8 cellular contexts compared by ENCODE assay signal in the genomic region with DNA sequence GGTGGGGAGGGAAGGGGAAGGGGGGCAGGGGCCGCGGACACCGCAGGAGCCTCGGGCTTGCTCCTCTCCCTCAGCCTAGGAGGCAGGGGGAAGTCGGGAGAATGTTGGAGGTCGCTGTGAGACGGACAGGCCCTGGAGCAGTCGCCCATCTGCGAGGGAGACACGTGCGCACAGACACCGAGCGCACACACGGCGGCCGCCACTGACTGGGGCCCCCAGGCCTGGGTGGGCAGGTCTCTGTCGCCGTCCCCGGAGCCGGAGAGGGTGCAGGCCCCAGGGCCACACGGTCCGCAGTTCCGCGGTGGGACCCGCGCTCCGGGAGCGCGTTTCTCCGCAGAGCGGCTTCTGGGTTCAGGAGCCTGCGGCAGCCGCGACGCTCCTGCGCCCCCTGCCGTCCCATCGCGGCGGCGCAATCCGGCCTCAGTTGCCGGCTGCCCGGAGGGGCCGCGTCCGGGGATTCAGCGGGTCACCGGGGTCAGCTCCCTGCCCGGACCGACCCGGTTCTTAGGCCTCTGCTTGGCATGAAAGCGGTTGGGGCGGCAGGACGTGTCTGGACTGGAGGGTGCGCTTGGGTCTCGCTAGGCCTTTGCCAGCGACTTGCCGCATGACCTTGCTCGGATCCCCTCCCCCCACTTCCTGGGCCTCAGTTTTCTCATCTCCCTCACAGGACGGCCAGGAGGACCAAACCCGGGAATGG. TPM values are rescaled to one million over a fixed set of nuclear protein-coding genes. Genes with fewer than 3 reads are reported as not detected.
DNase-seq lines count a peak whose midpoint lies in the region; ATAC-seq lines count a peak whose summit lies in the region.

No MANE protein-coding gene starts in this region.

- peak overlapping the region; percentile 32 for H3K9ac ChIP-seq in mesenchymal stem cell (ENCODE audit: low read length)

- H3K27ac ChIP-seq in ACC112 (ENCODE audit: low read depth, low read length) (no peak overlapping the region), mesenchymal stem cell (ENCODE audit: low read length, poor library complexity, severe bottlenecking) (no peak overlapping the region)

- no peak overlapping the region for H4K8ac ChIP-seq in mesenchymal stem cell (ENCODE audit: low read length)

- H3K14ac ChIP-seq in mesenchymal stem cell (ENCODE audit: low read length in 2 of 2) = peak overlapping the region in 1 of 2 experiments; percentile 1

- WGBS in mesenchymal stem cell = 2% methylated on average over 49 of the region's 62 CpGs

- H3K18ac ChIP-seq in mesenchymal stem cell (ENCODE audit: low read depth in 1 of 2, low read length in 2 of 2) = no peak overlapping the region

- H2AFZ ChIP-seq in ACC112 (ENCODE audit: low read length, unreplicated experiment) (no peak overlapping the region), mesenchymal stem cell (ENCODE audit: low read depth, low read length) (no peak overlapping the region)

- no peaks in the 10 kb centered on the region for H3K36me3 ChIP-seq in ACC112 (ENCODE audit: insufficient read depth, low read length)
- H3K36me3 ChIP-seq in mesenchymal stem cell (ENCODE audit: control insufficient read depth in 1 of 2, insufficient read depth in 2 of 2, low read depth in 1 of 2, low read length in 2 of 2) = no peaks in the 10 kb centered on the region

- no peaks in the 10 kb centered on the region for H3K79me2 ChIP-seq in ACC112 (ENCODE audit: control insufficient read depth, insufficient read depth, low read length, unreplicated experiment)

- H3K9me3 Mint-ChIP-seq in activated CD8-positive, alpha-beta T cell treated with anti-CD3 and anti-CD28 coated beads, Interleukin-2, amount 10 ng/mL, durations not matched to agents 7 days and 5 days (ENCODE audit: insufficient read depth) = no peaks in the 10 kb centered on the region
- H3K9me3 Mint-ChIP-seq in effector memory CD8-positive, alpha-beta T cell = no peaks in the 10 kb centered on the region

- DNase-seq in NCI-H510A treated with DMSO at 0.1 percent for 48 hours (lab: John Stamatoyannopoulos, UW) = peak; percentile 55
- peak; percentile 69 for DNase-seq in activated CD8-positive, alpha-beta T cell treated with anti-CD3 and anti-CD28 coated beads, Interleukin-2, amount 10 ng/mL, durations not matched to agents 7 days and 5 days
- peak; percentile 52 to 70 (median 62) for DNase-seq in effector memory CD8-positive, alpha-beta T cell
- DNase-seq in mesenchymal stem cell = peak; percentile 67
- DNase-seq in stimulated activated CD8-positive, alpha-beta memory T cell treated with anti-CD3 and anti-CD28 coated beads, Interleukin-15, amount 100 ng/mL, for 4 hours (ENCODE audit: low read depth in 2 of 2) = peak; percentile 7 to 42

- peaks cover 40% of the 10 kb centered on the region for H3K27me3 ChIP-seq in ACC112 (ENCODE audit: insufficient read depth, low read length)
- peaks cover 41% of the 10 kb centered on the region in 2 experiments for H3K27me3 ChIP-seq in mesenchymal stem cell (ENCODE audit: control insufficient read depth in 1 of 2, insufficient read depth in 1 of 2, low read length in 2 of 2)

- no peaks in the 10 kb centered on the region for H3K9me3 ChIP-seq in mesenchymal stem cell (ENCODE audit: control insufficient read depth, low read length)

- H4K91ac ChIP-seq in mesenchymal stem cell (ENCODE audit: low read length) = no peak overlapping the region

- peak overlapping the region; percentile 29 for H2BK15ac ChIP-seq in mesenchymal stem cell (ENCODE audit: low read depth, poor library complexity, severe bottlenecking)

- H3K4me2 ChIP-seq in mesenchymal stem cell (ENCODE audit: low read length, poor library complexity, severe bottlenecking) = peak overlapping the region; percentile 89

- H3K4me3 Mint-ChIP-seq in activated CD8-positive, alpha-beta T cell treated with anti-CD3 and anti-CD28 coated beads, Interleukin-2, amount 10 ng/mL, durations not matched to agents 7 days and 5 days = no peak overlapping the region
- peak overlapping the region; percentile 71 to 75 for H3K4me3 Mint-ChIP-seq in effector memory CD8-positive, alpha-beta T cell

- H3K4me3 ChIP-seq in ACC112 (ENCODE audit: low read depth, low read length) (peak overlapping the region; percentile 70), mesenchymal stem cell (ENCODE audit: insufficient read depth in 1 of 2, low read depth in 1 of 2, low read length in 2 of 2) (peak overlapping the region; percentile 57 to 67)

- H2BK12ac ChIP-seq in mesenchymal stem cell (ENCODE audit: low read length in 2 of 2) = no peak overlapping the region

- peaks cover 9% of the 10 kb centered on the region for H3K27me3 Mint-ChIP-seq in activated CD8-positive, alpha-beta T cell treated with anti-CD3 and anti-CD28 coated beads, Interleukin-2, amount 10 ng/mL, durations not matched to agents 7 days and 5 days (ENCODE audit: low read depth)
- peaks cover 0 to 3% of the 10 kb centered on the region in 2 donors for H3K27me3 Mint-ChIP-seq in effector memory CD8-positive, alpha-beta T cell

- no peaks in the 10 kb centered on the region for H3K79me1 ChIP-seq in mesenchymal stem cell (replicated peaks; ENCODE audit: low read length, poor library complexity, severe bottlenecking)

- no peak overlapping the region for H3K27ac Mint-ChIP-seq in activated CD8-positive, alpha-beta T cell treated with anti-CD3 and anti-CD28 coated beads, Interleukin-2, amount 10 ng/mL, durations not matched to agents 7 days and 5 days
- no peak overlapping the region for H3K27ac Mint-ChIP-seq in effector memory CD8-positive, alpha-beta T cell

- no peak overlapping the region for H3K23ac ChIP-seq in mesenchymal stem cell (ENCODE audit: low read length in 2 of 2)

- POLR2A ChIA-PET in activated CD8-positive, alpha-beta T cell treated with anti-CD3 and anti-CD28 coated beads, Interleukin-2, amount 10 ng/mL, durations not matched to agents 7 days and 5 days (lab: Charles Lee) = no interaction called here

- H2BK120ac ChIP-seq in mesenchymal stem cell (ENCODE audit: low read depth, low read length) = no peak overlapping the region

- H3K4me1 Mint-ChIP-seq in activated CD8-positive, alpha-beta T cell treated with anti-CD3 and anti-CD28 coated beads, Interleukin-2, amount 10 ng/mL, durations not matched to agents 7 days and 5 days (ENCODE audit: low read depth) = peaks cover 2% of the 10 kb centered on the region
- H3K4me1 Mint-ChIP-seq in effector memory CD8-positive, alpha-beta T cell (ENCODE audit: low read depth in 2 of 2) = peaks cover 0 to 2% of the 10 kb centered on the region in 2 donors

- CTCF ChIA-PET in activated CD8-positive, alpha-beta T cell treated with anti-CD3 and anti-CD28 coated beads, Interleukin-2, amount 10 ng/mL, durations not matched to agents 7 days and 5 days (lab: Charles Lee) = interaction anchor here (0.7 to 4.1 kb wide), 11 partner anchors 26 to 172 kb away, joined by 3 to 37 read pairs (median 4); no protein-coding TSS in a partner anchor

- H3K4me1 ChIP-seq in ACC112 (ENCODE audit: control insufficient read depth, insufficient read depth, low read length, unreplicated experiment) (peaks cover 5% of the 10 kb centered on the region), mesenchymal stem cell (ENCODE audit: control insufficient read depth, insufficient read depth, low read depth, low read length) (peaks cover 18% of the 10 kb centered on the region)

- ATAC-seq in GM19452 (IDR thresholded peaks at IDR 0.05; ENCODE audit: unreplicated experiment) (peak; percentile 63), HG03457 (IDR thresholded peaks at IDR 0.05; ENCODE audit: unreplicated experiment) (no peak)
- peak; percentile 85 for ATAC-seq in activated CD8-positive, alpha-beta T cell treated with anti-CD3 and anti-CD28 coated beads, Interleukin-2, amount 10 ng/mL, durations not matched to agents 7 days and 5 days
- peak; percentile 87 for ATAC-seq in effector memory CD8-positive, alpha-beta T cell (replicated peaks)

- no peak overlapping the region for H2AK5ac ChIP-seq in mesenchymal stem cell (ENCODE audit: low read length, severe bottlenecking)

- H2BK5ac ChIP-seq in mesenchymal stem cell (ENCODE audit: low read depth, low read length, poor library complexity, severe bottlenecking) = no peak overlapping the region

- H3K36me3 Mint-ChIP-seq in activated CD8-positive, alpha-beta T cell treated with anti-CD3 and anti-CD28 coated beads, Interleukin-2, amount 10 ng/mL, durations not matched to agents 7 days and 5 days (ENCODE audit: low read depth) = no peaks in the 10 kb centered on the region
- H3K36me3 Mint-ChIP-seq in effector memory CD8-positive, alpha-beta T cell (ENCODE audit: insufficient read depth) = no peaks in the 10 kb centered on the region

- no peak overlapping the region for H3K4ac ChIP-seq in mesenchymal stem cell (ENCODE audit: low read depth in 1 of 2, low read length in 2 of 2)

RNA-seq across cellular contexts. Expression of a gene that starts 31.3 kb away (rescaled TPM):
- under 1 TPM; 0.26 to 0.37 TPM for total RNA-seq in activated CD8-positive, alpha-beta T cell treated with anti-CD3 and anti-CD28 coated beads, Interleukin-2, amount 10 ng/mL, durations not matched to agents 7 days and 5 days
- polyA plus RNA-seq in mesenchymal stem cell (2013, experiment 1 of 2) = 0.61 TPM
- polyA plus RNA-seq in mesenchymal stem cell (2013, experiment 2 of 2) = 0.56 TPM
